ENCODE assay signal across 8 cellular contexts in the genomic region with DNA sequence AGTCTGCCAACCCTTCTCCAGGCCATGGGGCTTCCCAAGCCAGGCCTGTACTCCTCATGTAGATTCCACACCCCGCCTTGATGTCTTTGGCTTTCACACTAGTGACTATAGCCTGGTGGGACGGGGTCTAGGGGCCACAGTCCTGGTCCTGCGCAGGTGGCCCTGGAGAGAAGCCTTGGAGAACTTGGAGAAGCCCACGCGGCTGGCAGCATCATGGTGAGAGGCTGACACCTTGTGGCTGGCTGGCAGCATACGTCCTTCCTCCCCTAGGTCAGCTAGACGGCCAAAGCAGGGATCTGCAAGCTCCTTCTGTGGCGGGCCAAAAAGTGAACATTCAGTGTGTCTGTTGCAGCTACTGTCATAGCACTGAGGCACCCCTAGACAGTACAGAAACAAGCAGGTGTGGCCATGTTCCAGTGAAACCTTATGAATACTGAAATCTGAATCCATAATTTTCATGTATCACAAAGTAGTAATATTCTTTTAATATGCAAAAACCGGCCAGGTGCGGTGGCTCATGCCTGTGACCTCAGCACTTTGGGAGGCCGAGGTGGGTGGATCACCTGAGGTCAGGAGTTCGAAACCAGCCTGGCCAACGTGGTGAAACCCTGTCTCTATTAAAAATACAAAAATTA. TPM values are rescaled to one million over a fixed set of nuclear protein-coding genes. Genes with fewer than 3 reads are reported as not detected.
A peak's percentile ranks its signal among the peaks of the same experiment; 100 is the strongest.
DNase-seq lines count a peak whose midpoint lies in the region; ATAC-seq and TF ChIP-seq lines count a peak whose summit lies in the region.

No MANE protein-coding gene starts in this region.

- CTCF ChIA-PET in RWPE1 (lab: Yijun Ruan, JAX), result interaction anchor here (0.6 to 1.0 kb wide), 4 partner anchors 479 to 756 kb away, joined by 3 to 4 read pairs (median 3); no protein-coding TSS in a partner anchor

- no peak overlapping the region for H3K27ac ChIP-seq in RWPE1

- ATAC-seq in HG03159 (IDR thresholded peaks at IDR 0.05; ENCODE audit: unreplicated experiment), result no peak
- no peak for ATAC-seq in GM21576 (IDR thresholded peaks at IDR 0.05; ENCODE audit: unreplicated experiment)

- POLR2A ChIA-PET in RWPE1 (lab: Yijun Ruan, JAX; ENCODE audit: low non-redundant PET), result interaction anchor here (0.5 kb wide), 1 partner anchor 438 kb away, joined by 6 read pairs; no protein-coding TSS in a partner anchor

- peak; percentile 88 for TF ChIP-seq CTCF in RWPE1 (conservative IDR thresholded peaks at IDR 0.05; ENCODE audit: low read depth)

- peak; percentile 80 for DNase-seq in Daoy (ENCODE audit: low read depth)
- peak; percentile 45 for DNase-seq in LHCN-M2 (ENCODE audit: low read depth)
- peak; percentile 59 for DNase-seq in RWPE1 (ENCODE audit: low spot score)
- DNase-seq in activated naive CD4-positive, alpha-beta T cell treated with anti-CD3 and anti-CD28 coated beads, Interleukin-2, amount 50 U/mL, for 16 hours, result peak; percentile 53
- peak; percentile 45 to 88 (median 72) for DNase-seq in head of caudate nucleus
- peak; percentile 68 for DNase-seq in pons (ENCODE audit: low spot score)

- intact Hi-C loops in head of caudate nucleus (cut with DNase I), result loop anchor here (5.0 kb wide), 1 partner anchor 499 kb away; no protein-coding TSS in a partner anchor

RNA-seq across cellular contexts. Expression of gene FAM83F, which starts 42.0 kb away (rescaled TPM):
- total RNA-seq in Daoy (2014; rRNA removed; shearing (Covaris generic)), result 0.06 TPM in 1 of 2 replicates, not detected in the other
- not detected in 2 replicates for total RNA-seq in LHCN-M2 (2014; rRNA removed)
- polyA plus RNA-seq in LHCN-M2 (2012), result not detected
